In the genomic region with DNA sequence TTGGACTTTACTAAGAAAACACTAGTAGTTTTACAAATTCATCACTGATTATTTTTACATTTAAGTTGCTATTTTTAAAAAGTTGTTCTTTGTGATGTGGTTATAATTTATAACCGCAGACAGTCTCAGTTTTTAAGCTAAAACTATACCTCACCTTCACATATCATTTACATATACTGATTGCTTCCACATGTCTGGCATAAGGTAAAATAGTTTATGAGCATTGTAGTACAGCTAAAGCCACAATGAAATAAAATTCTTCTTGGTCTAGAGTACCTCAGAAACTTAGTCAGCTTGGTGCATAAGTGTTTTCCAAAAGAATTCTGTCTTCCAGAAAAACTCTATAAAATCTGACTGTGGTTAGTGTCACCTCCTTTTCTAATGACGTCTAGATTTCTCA, we compare ENCODE assay signal across 14 cellular contexts. TPM values are rescaled to one million over a fixed set of nuclear protein-coding genes. Genes with fewer than 3 reads are reported as not detected.
DNase-seq lines count a peak whose midpoint lies in the region; TF ChIP-seq lines count a peak whose summit lies in the region.
"Had no signal": no experiment of that assay in that cellular context is flagged by ENCODE, and none has a peak within 500 bp of the region (broad histone marks: within the 10 kb centered on the region; RNA-seq: fewer than 3 reads in every experiment).

No MANE protein-coding gene starts in this region.

- no peaks in the 10 kb centered on the region for H3K36me3 ChIP-seq in MM.1S (replicated peaks; ENCODE audit: insufficient read depth, low read length)
- H3K36me3 ChIP-seq: BLaER1 had no signal

- DNase-seq in H4 (ENCODE audit: low spot score) (peak; percentile 37), MM.1S (peak; percentile 50), astrocyte of the spinal cord (ENCODE audit: low read depth, low spot score) (peak; percentile 46), CD14-positive monocyte (ENCODE audit: low spot score) (no peak), cortex of kidney (lab: John Stamatoyannopoulos, UW) (no peak), NCI-H446 treated with DMSO at 0.1 percent for 48 hours (lab: John Stamatoyannopoulos, UW) (no peak)
- DNase-seq in stimulated activated CD8-positive, alpha-beta memory T cell treated with anti-CD3 and anti-CD28 coated beads, Interleukin-4, amount 100 ng/mL, for 48 hours = no peak
- DNase-seq: HCEC 1CT, Kasumi-1, NCI-H2029, NCI-H526 had no signal

- H3K79me2 ChIP-seq in MM.1S (ENCODE audit: low read length) = no peaks in the 10 kb centered on the region

- no peak overlapping the region for H3K27ac Mint-ChIP-seq in CD14-positive monocyte
- H3K27ac Mint-ChIP-seq: T-helper 1 cell treated with Interleukin-12 subunit alpha and Interleukin-12 subunit beta and Interleukin-4 antibody, amounts not matched to agents 30 μg/mL and 1 μg/mL, for 36 hours had no signal

- no peak overlapping the region for H3K4me2 ChIP-seq in MM.1S (ENCODE audit: low read depth, low read length)
- H3K4me2 ChIP-seq: BLaER1 had no signal

- no peak overlapping the region for H2AFZ ChIP-seq in MM.1S (ENCODE audit: low read length)

- no peaks in the 10 kb centered on the region for H3K27me3 ChIP-seq in MM.1S (replicated peaks; ENCODE audit: insufficient read depth, low read length)
- H3K27me3 ChIP-seq: BLaER1 had no signal

- H3K4me3 ChIP-seq in MM.1S (ENCODE audit: low read length) = no peak overlapping the region
- no peak overlapping the region for H3K4me3 ChIP-seq in astrocyte of the spinal cord (ENCODE audit: low read depth, low read length)
- H3K4me3 ChIP-seq: BLaER1, SK-N-MC had no signal

- peaks cover 0 to 3% (median 0%) of the 10 kb centered on the region in 7 donors for H3K9me3 Mint-ChIP-seq in CD14-positive monocyte
- H3K9me3 Mint-ChIP-seq: T-helper 1 cell treated with Interleukin-12 subunit alpha and Interleukin-12 subunit beta and Interleukin-4 antibody, amounts not matched to agents 30 μg/mL and 1 μg/mL, for 36 hours had no signal

- H3F3A ChIP-seq in MM.1S (ENCODE audit: insufficient read depth, low read length) = no peaks in the 10 kb centered on the region

- H3K27ac ChIP-seq in MM.1S (ENCODE audit: low read length) = no peak overlapping the region
- H3K27ac ChIP-seq: BLaER1, SK-N-MC had no signal

- no peaks in the 10 kb centered on the region for H3K4me1 Mint-ChIP-seq in CD14-positive monocyte

- no peaks in the 10 kb centered on the region for H4K20me1 ChIP-seq in MM.1S (ENCODE audit: insufficient read depth, low read length)
- H4K20me1 ChIP-seq: BLaER1 had no signal

- no peaks in the 10 kb centered on the region for H3K9me2 ChIP-seq in MM.1S (replicated peaks; ENCODE audit: insufficient read depth, low read length)

- no peak overlapping the region for H3K4me3 Mint-ChIP-seq in CD14-positive monocyte
- H3K4me3 Mint-ChIP-seq: T-helper 1 cell treated with Interleukin-12 subunit alpha and Interleukin-12 subunit beta and Interleukin-4 antibody, amounts not matched to agents 30 μg/mL and 1 μg/mL, for 36 hours had no signal

- TF ChIP-seq CTCF in MM.1S (IDR thresholded peaks at IDR 0.05; ENCODE audit: low read length) (no peak), astrocyte of the spinal cord (IDR thresholded peaks at IDR 0.05; ENCODE audit: low read depth, low read length) (no peak), CD14-positive monocyte (IDR thresholded peaks at IDR 0.05) (no peak)

- H3K9ac ChIP-seq in MM.1S (ENCODE audit: low read length) = no peak overlapping the region
- H3K9ac ChIP-seq: BLaER1 had no signal

- peaks cover 14% of the 10 kb centered on the region for H3K4me1 ChIP-seq in MM.1S (ENCODE audit: low read length)
- H3K4me1 ChIP-seq: BLaER1 had no signal

- no peaks in the 10 kb centered on the region for H3K9me3 ChIP-seq in MM.1S (replicated peaks; ENCODE audit: insufficient read depth, low read length)
- H3K9me3 ChIP-seq: BLaER1 had no signal

- H3K36me3 Mint-ChIP-seq in CD14-positive monocyte = no peaks in the 10 kb centered on the region

- intact Hi-C loops in CD14-positive monocyte (cut with micrococcal nuclease) = no loop called here

- H3K27me3 Mint-ChIP-seq in CD14-positive monocyte (ENCODE audit: low read depth in 3 of 3) = no peaks in the 10 kb centered on the region

- in situ Hi-C loops in astrocyte of the spinal cord (cut with HindIII; ENCODE audit: low sequenced_read_pairs) = no loop called here

RNA-seq across cellular contexts. Expression of gene SEMA3A, which starts 13.0 kb away (rescaled TPM):
- 45.0 and 54.7 TPM in 2 replicates for total RNA-seq in H4 (2014; rRNA removed; shearing (Covaris generic))
- not detected for polyA plus RNA-seq in CD14-positive monocyte

Comparison
In these comparisons a context has a peak if more than half of its experiments do, and no peak if none do; other contexts are left out.
1. DNase-seq: peak in H4 (single experiment), MM.1S (single experiment) and astrocyte of the spinal cord (single experiment); none in CD14-positive monocyte (single experiment), cortex of kidney (single experiment), NCI-H446 treated with DMSO at 0.1 percent for 48 hours (single experiment) and stimulated activated CD8-positive, alpha-beta memory T cell treated with anti-CD3 and anti-CD28 coated beads, Interleukin-4, amount 100 ng/mL, for 48 hours (single experiment).